In genomic region chr16:30394603-30395154, GRCh38 we compare ENCODE assay signal across 8 cellular contexts.
DNase-seq lines count a peak whose midpoint lies in the region; ATAC-seq lines count a peak whose summit lies in the region.

No MANE protein-coding gene starts in this region.

- H3K27ac Mint-ChIP-seq in stimulated activated naive CD8-positive, alpha-beta T cell treated with anti-CD3 and anti-CD28 coated beads, Interleukin-15, Interleukin-2, amounts not matched to agents 100 ng/mL and 50 ng/mL, for 24 hours, result peak overlapping the region; percentile 86
- H3K27ac Mint-ChIP-seq in stimulated activated naive B cell treated with anti-CD40 and anti-IgM and Interleukin-4, amounts not matched to agents 10 μg/mL and 1 μg/mL and 100 μg/mL, for 72 hours, result peak overlapping the region; percentile 99

- DNase-seq in stimulated activated naive CD8-positive, alpha-beta T cell treated with anti-CD3 and anti-CD28 coated beads, Interleukin-15, Interleukin-2, amounts not matched to agents 100 U/mL and 50 U/mL, for 24 hours, result no peak
- DNase-seq in amniotic epithelial cell (ENCODE audit: low read depth) (peak; percentile 22), islet precursor cell (no peak)
- no peak for DNase-seq in stimulated activated naive B cell treated with anti-CD40 and anti-IgM and Interleukin-4, amounts not matched to agents 10 μg/mL and 1 μg/mL and 100 μg/mL, for 72 hours
- DNase-seq in activated effector memory CD4-positive, alpha-beta T cell treated with anti-CD3 and anti-CD28 coated beads, Interleukin-2, amount 50 U/mL, for 16 hours, result no peak

- H3K36me3 ChIP-seq in iPS-20b (ENCODE audit: insufficient read depth, low read depth, low read length), result peaks cover 33% of the 10 kb centered on the region

- H3K27me3 Mint-ChIP-seq in stimulated activated naive CD8-positive, alpha-beta T cell treated with anti-CD3 and anti-CD28 coated beads, Interleukin-15, Interleukin-2, amounts not matched to agents 100 ng/mL and 50 ng/mL, for 24 hours, result no peaks in the 10 kb centered on the region
- H3K27me3 Mint-ChIP-seq in stimulated activated naive B cell treated with anti-CD40 and anti-IgM and Interleukin-4, amounts not matched to agents 10 μg/mL and 1 μg/mL and 100 μg/mL, for 72 hours, result no peaks in the 10 kb centered on the region

- H3K4me3 ChIP-seq in iPS-20b (ENCODE audit: low read length), result peak overlapping the region; percentile 89

- no peaks in the 10 kb centered on the region for H3K9me3 Mint-ChIP-seq in stimulated activated naive CD8-positive, alpha-beta T cell treated with anti-CD3 and anti-CD28 coated beads, Interleukin-15, Interleukin-2, amounts not matched to agents 100 ng/mL and 50 ng/mL, for 24 hours
- no peaks in the 10 kb centered on the region for H3K9me3 Mint-ChIP-seq in stimulated activated naive B cell treated with anti-CD40 and anti-IgM and Interleukin-4, amounts not matched to agents 10 μg/mL and 1 μg/mL and 100 μg/mL, for 72 hours

- peaks cover 18% of the 10 kb centered on the region for H3K36me3 Mint-ChIP-seq in stimulated activated naive CD8-positive, alpha-beta T cell treated with anti-CD3 and anti-CD28 coated beads, Interleukin-15, Interleukin-2, amounts not matched to agents 100 ng/mL and 50 ng/mL, for 24 hours (ENCODE audit: low read depth)
- H3K36me3 Mint-ChIP-seq in stimulated activated naive B cell treated with anti-CD40 and anti-IgM and Interleukin-4, amounts not matched to agents 10 μg/mL and 1 μg/mL and 100 μg/mL, for 72 hours, result peaks cover 6 to 17% of the 10 kb centered on the region in 2 donors

- H3K9ac ChIP-seq in iPS-20b (ENCODE audit: low read depth, low read length), result peak overlapping the region; percentile 99

- H3K27me3 ChIP-seq in iPS-20b (ENCODE audit: insufficient read depth, low read length), result no peaks in the 10 kb centered on the region

- H3K4me1 ChIP-seq in iPS-20b (ENCODE audit: insufficient read depth, low read length), result peaks cover 3% of the 10 kb centered on the region; the same call in 1 of the 2 replicates

- ATAC-seq in stimulated activated naive CD8-positive, alpha-beta T cell treated with anti-CD3 and anti-CD28 coated beads, Interleukin-15, Interleukin-2, amounts not matched to agents 100 U/mL and 50 U/mL, for 24 hours, result no peak
- peak in 1 of 2 donors; percentile 1 for ATAC-seq in stimulated activated naive B cell treated with anti-CD40 and anti-IgM and Interleukin-4, amounts not matched to agents 10 μg/mL and 1 μg/mL and 100 μg/mL, for 72 hours (replicated peaks)
- ATAC-seq in GM19351 (IDR thresholded peaks at IDR 0.05; ENCODE audit: unreplicated experiment), result no peak

- peak overlapping the region; percentile 98 for H3K4me3 Mint-ChIP-seq in stimulated activated naive CD8-positive, alpha-beta T cell treated with anti-CD3 and anti-CD28 coated beads, Interleukin-15, Interleukin-2, amounts not matched to agents 100 ng/mL and 50 ng/mL, for 24 hours
- H3K4me3 Mint-ChIP-seq in stimulated activated naive B cell treated with anti-CD40 and anti-IgM and Interleukin-4, amounts not matched to agents 10 μg/mL and 1 μg/mL and 100 μg/mL, for 72 hours, result peak overlapping the region; percentile 90 to 99

- H3K9me3 ChIP-seq in iPS-20b (ENCODE audit: insufficient read depth, low read depth, low read length), result no peaks in the 10 kb centered on the region

- H3K4me1 Mint-ChIP-seq in stimulated activated naive CD8-positive, alpha-beta T cell treated with anti-CD3 and anti-CD28 coated beads, Interleukin-15, Interleukin-2, amounts not matched to agents 100 ng/mL and 50 ng/mL, for 24 hours (ENCODE audit: low read depth), result peaks cover 37% of the 10 kb centered on the region
- peaks cover 18 to 39% of the 10 kb centered on the region in 2 donors for H3K4me1 Mint-ChIP-seq in stimulated activated naive B cell treated with anti-CD40 and anti-IgM and Interleukin-4, amounts not matched to agents 10 μg/mL and 1 μg/mL and 100 μg/mL, for 72 hours

- peak overlapping the region; percentile 89 for H3K27ac ChIP-seq in iPS-20b (ENCODE audit: low read length)
